ENCODE assay signal across 2 cellular contexts in the genomic region with DNA sequence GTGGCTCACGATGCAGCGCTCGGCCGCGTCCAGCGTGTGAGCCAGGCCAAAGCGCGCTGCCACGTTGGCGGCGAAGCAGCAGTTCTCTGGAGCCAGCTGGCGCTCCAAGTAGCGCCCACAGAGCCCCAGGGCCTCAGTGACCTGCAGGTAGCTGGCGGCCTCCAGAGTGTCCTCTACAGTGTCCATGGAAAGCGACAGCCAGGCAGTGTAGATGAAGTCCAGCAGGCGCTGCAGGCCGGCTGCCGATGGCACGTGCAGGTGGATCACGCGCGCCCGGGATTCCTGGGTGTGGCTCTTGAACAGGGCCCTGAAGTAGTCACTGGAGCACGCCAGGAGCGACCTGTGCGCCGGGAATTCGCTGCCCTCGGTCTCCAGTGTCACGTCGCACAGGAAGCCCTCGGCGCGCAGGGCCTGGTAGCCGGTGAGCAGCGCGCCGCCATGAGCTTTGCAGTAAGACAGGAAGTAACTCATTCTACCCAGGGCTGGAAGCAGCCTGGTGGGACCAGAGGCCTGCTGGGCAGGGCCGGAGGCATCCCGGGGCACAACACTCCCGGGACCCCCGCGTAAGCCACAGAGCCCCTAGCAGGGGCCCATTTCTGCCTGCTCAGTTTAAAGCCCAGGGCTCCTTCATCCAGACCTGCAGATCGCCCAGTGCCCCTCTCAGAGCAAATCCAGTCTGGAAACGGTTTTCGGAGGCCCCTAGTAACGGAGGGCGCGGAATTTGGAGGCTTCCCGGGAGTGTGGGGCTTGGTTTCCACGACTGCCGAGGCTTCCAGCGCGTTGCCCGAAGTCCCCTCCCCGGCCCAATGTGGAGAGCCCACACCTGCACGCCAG.
TF ChIP-seq lines count a peak whose summit lies in the region.

No MANE protein-coding gene starts in this region.

TF ChIP-seq in GM23338, 12 proteins besides CTCF, POLR2A, EP300 and RAD21 (continued from another document):
- TF ChIP-seq, protein P1, sequence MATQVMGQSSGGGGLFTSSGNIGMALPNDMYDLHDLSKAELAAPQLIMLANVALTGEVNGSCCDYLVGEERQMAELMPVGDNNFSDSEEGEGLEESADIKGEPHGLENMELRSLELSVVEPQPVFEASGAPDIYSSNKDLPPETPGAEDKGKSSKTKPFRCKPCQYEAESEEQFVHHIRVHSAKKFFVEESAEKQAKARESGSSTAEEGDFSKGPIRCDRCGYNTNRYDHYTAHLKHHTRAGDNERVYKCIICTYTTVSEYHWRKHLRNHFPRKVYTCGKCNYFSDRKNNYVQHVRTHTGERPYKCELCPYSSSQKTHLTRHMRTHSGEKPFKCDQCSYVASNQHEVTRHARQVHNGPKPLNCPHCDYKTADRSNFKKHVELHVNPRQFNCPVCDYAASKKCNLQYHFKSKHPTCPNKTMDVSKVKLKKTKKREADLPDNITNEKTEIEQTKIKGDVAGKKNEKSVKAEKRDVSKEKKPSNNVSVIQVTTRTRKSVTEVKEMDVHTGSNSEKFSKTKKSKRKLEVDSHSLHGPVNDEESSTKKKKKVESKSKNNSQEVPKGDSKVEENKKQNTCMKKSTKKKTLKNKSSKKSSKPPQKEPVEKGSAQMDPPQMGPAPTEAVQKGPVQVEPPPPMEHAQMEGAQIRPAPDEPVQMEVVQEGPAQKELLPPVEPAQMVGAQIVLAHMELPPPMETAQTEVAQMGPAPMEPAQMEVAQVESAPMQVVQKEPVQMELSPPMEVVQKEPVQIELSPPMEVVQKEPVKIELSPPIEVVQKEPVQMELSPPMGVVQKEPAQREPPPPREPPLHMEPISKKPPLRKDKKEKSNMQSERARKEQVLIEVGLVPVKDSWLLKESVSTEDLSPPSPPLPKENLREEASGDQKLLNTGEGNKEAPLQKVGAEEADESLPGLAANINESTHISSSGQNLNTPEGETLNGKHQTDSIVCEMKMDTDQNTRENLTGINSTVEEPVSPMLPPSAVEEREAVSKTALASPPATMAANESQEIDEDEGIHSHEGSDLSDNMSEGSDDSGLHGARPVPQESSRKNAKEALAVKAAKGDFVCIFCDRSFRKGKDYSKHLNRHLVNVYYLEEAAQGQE (IDR thresholded peaks at IDR 0.05; ENCODE audit: unreplicated experiment): no peak
- TF ChIP-seq, protein P2, sequence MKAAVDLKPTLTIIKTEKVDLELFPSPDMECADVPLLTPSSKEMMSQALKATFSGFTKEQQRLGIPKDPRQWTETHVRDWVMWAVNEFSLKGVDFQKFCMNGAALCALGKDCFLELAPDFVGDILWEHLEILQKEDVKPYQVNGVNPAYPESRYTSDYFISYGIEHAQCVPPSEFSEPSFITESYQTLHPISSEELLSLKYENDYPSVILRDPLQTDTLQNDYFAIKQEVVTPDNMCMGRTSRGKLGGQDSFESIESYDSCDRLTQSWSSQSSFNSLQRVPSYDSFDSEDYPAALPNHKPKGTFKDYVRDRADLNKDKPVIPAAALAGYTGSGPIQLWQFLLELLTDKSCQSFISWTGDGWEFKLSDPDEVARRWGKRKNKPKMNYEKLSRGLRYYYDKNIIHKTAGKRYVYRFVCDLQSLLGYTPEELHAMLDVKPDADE (IDR thresholded peaks at IDR 0.05): no peak
- TF ChIP-seq EZH2 (IDR thresholded peaks at IDR 0.05; ENCODE audit: low read depth, unreplicated experiment) (no peak), CREB1 (CRISPR knock-in tag; IDR thresholded peaks at IDR 0.05; ENCODE audit: low read depth) (no peak)

TF ChIP-seq in WTC11, 78 proteins besides CTCF, POLR2A, EP300 and RAD21 (continued from another document):
- TF ChIP-seq, protein P3, sequence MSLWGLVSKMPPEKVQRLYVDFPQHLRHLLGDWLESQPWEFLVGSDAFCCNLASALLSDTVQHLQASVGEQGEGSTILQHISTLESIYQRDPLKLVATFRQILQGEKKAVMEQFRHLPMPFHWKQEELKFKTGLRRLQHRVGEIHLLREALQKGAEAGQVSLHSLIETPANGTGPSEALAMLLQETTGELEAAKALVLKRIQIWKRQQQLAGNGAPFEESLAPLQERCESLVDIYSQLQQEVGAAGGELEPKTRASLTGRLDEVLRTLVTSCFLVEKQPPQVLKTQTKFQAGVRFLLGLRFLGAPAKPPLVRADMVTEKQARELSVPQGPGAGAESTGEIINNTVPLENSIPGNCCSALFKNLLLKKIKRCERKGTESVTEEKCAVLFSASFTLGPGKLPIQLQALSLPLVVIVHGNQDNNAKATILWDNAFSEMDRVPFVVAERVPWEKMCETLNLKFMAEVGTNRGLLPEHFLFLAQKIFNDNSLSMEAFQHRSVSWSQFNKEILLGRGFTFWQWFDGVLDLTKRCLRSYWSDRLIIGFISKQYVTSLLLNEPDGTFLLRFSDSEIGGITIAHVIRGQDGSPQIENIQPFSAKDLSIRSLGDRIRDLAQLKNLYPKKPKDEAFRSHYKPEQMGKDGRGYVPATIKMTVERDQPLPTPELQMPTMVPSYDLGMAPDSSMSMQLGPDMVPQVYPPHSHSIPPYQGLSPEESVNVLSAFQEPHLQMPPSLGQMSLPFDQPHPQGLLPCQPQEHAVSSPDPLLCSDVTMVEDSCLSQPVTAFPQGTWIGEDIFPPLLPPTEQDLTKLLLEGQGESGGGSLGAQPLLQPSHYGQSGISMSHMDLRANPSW (CRISPR knock-in tag; conservative IDR thresholded peaks at IDR 0.05; ENCODE audit: low read depth): no peak
- no peak for TF ChIP-seq SOX15 (CRISPR knock-in tag; IDR thresholded peaks at IDR 0.05)
- TF ChIP-seq PRRX2 (CRISPR knock-in tag; IDR thresholded peaks at IDR 0.05): no peak
- no peak for TF ChIP-seq TEAD4 (CRISPR knock-in tag; IDR thresholded peaks at IDR 0.05)
- TF ChIP-seq, protein P4, sequence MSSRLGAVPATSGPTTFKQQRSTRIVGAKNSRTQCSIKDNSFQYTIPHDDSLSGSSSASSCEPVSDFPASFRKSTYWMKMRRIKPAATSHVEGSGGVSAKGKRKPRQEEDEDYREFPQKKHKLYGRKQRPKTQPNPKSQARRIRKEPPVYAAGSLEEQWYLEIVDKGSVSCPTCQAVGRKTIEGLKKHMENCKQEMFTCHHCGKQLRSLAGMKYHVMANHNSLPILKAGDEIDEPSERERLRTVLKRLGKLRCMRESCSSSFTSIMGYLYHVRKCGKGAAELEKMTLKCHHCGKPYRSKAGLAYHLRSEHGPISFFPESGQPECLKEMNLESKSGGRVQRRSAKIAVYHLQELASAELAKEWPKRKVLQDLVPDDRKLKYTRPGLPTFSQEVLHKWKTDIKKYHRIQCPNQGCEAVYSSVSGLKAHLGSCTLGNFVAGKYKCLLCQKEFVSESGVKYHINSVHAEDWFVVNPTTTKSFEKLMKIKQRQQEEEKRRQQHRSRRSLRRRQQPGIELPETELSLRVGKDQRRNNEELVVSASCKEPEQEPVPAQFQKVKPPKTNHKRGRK (CRISPR knock-in tag; IDR thresholded peaks at IDR 0.05; ENCODE audit: borderline replicate concordance): no peak
- TF ChIP-seq, protein P5, sequence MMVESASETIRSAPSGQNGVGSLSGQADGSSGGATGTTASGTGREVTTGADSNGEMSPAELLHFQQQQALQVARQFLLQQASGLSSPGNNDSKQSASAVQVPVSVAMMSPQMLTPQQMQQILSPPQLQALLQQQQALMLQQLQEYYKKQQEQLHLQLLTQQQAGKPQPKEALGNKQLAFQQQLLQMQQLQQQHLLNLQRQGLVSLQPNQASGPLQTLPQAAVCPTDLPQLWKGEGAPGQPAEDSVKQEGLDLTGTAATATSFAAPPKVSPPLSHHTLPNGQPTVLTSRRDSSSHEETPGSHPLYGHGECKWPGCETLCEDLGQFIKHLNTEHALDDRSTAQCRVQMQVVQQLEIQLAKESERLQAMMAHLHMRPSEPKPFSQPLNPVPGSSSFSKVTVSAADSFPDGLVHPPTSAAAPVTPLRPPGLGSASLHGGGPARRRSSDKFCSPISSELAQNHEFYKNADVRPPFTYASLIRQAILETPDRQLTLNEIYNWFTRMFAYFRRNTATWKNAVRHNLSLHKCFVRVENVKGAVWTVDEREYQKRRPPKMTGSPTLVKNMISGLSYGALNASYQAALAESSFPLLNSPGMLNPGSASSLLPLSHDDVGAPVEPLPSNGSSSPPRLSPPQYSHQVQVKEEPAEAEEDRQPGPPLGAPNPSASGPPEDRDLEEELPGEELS (CRISPR knock-in tag; IDR thresholded peaks at IDR 0.05): no peak
- TF ChIP-seq MYBL2 (CRISPR knock-in tag; IDR thresholded peaks at IDR 0.05): no peak
